Comparison of ENCODE assay signal across 23 cellular contexts in genomic region chr6:41194386-41194785, GRCh38. TPM values are rescaled to one million over a fixed set of nuclear protein-coding genes. Genes with fewer than 3 reads are reported as not detected.
DNase-seq lines count a peak whose midpoint lies in the region; ATAC-seq, FAIRE-seq and TF ChIP-seq lines count a peak whose summit lies in the region.
"Had no signal": no experiment of that assay in that cellular context is flagged by ENCODE, and none has a peak within 500 bp of the region (broad histone marks: within the 10 kb centered on the region; RNA-seq: fewer than 3 reads in every experiment).

No MANE protein-coding gene starts in this region.

- H3K9me3 Mint-ChIP-seq in activated CD8-positive, alpha-beta T cell treated with anti-CD3 and anti-CD28 coated beads, Interleukin-2, amount 10 ng/mL, durations not matched to agents 7 days and 5 days (ENCODE audit: insufficient read depth), result no peaks in the 10 kb centered on the region
- H3K9me3 Mint-ChIP-seq in activated CD8-positive, alpha-beta T cell treated with anti-CD3 and anti-CD28 coated beads for 36 hours, result peaks cover 9% of the 10 kb centered on the region
- H3K9me3 Mint-ChIP-seq in T-cell (peaks cover 0 to 2% (median 0%) of the 10 kb centered on the region in 3 donors), memory B cell (peaks cover 2% of the 10 kb centered on the region)
- no peaks in the 10 kb centered on the region for H3K9me3 Mint-ChIP-seq in stimulated activated effector memory CD8-positive, alpha-beta T cell treated with anti-CD3 and anti-CD28 coated beads, Interleukin-12 subunit alpha, Interleukin-12 subunit beta, amount 100 ng/mL, for 72 hours

- CTCF ChIA-PET in activated CD8-positive, alpha-beta T cell treated with anti-CD3 and anti-CD28 coated beads, Interleukin-2, amount 10 ng/mL, durations not matched to agents 7 days and 5 days (lab: Charles Lee), result no interaction called here
- CTCF ChIA-PET in activated CD8-positive, alpha-beta T cell treated with anti-CD3 and anti-CD28 coated beads for 36 hours (lab: Charles Lee), result no interaction called here
- CTCF ChIA-PET in T-cell (lab: Charles Lee), result no interaction called here

- H3K27me3 Mint-ChIP-seq in activated CD8-positive, alpha-beta T cell treated with anti-CD3 and anti-CD28 coated beads, Interleukin-2, amount 10 ng/mL, durations not matched to agents 7 days and 5 days (ENCODE audit: low read depth), result no peaks in the 10 kb centered on the region
- H3K27me3 Mint-ChIP-seq in activated CD8-positive, alpha-beta T cell treated with anti-CD3 and anti-CD28 coated beads for 36 hours, result no peaks in the 10 kb centered on the region
- H3K27me3 Mint-ChIP-seq in T-cell, result no peaks in the 10 kb centered on the region
- H3K27me3 Mint-ChIP-seq in memory B cell, result no peaks in the 10 kb centered on the region

- no peak for TF ChIP-seq POLR2A in GM12892 (IDR thresholded peaks at IDR 0.05; ENCODE audit: low read depth, low read length)

- peak overlapping the region; percentile 30 for H3K27ac Mint-ChIP-seq in activated CD8-positive, alpha-beta T cell treated with anti-CD3 and anti-CD28 coated beads, Interleukin-2, amount 10 ng/mL, durations not matched to agents 7 days and 5 days
- H3K27ac Mint-ChIP-seq in activated CD8-positive, alpha-beta T cell treated with anti-CD3 and anti-CD28 coated beads for 36 hours, result no peak overlapping the region
- H3K27ac Mint-ChIP-seq in T-cell, result peak overlapping the region; percentile 45 to 52
- peak overlapping the region; percentile 45 for H3K27ac Mint-ChIP-seq in memory B cell
- H3K27ac Mint-ChIP-seq in stimulated activated effector memory CD8-positive, alpha-beta T cell treated with anti-CD3 and anti-CD28 coated beads, Interleukin-12 subunit alpha, Interleukin-12 subunit beta, amount 100 ng/mL, for 72 hours, result peak overlapping the region; percentile 23
- H3K27ac Mint-ChIP-seq: CD8-positive, alpha-beta T cell had no signal

- peaks cover 54% of the 10 kb centered on the region for H3K4me1 Mint-ChIP-seq in activated CD8-positive, alpha-beta T cell treated with anti-CD3 and anti-CD28 coated beads, Interleukin-2, amount 10 ng/mL, durations not matched to agents 7 days and 5 days (ENCODE audit: low read depth)
- H3K4me1 Mint-ChIP-seq in activated CD8-positive, alpha-beta T cell treated with anti-CD3 and anti-CD28 coated beads for 36 hours (ENCODE audit: low read depth), result peaks cover 23% of the 10 kb centered on the region
- H3K4me1 Mint-ChIP-seq in T-cell (peaks cover 44 to 75% (median 75%) of the 10 kb centered on the region in 3 donors), memory B cell (peaks cover 36% of the 10 kb centered on the region)
- H3K4me1 Mint-ChIP-seq in stimulated activated effector memory CD8-positive, alpha-beta T cell treated with anti-CD3 and anti-CD28 coated beads, Interleukin-12 subunit alpha, Interleukin-12 subunit beta, amount 100 ng/mL, for 72 hours, result peaks cover 37% of the 10 kb centered on the region

- POLR2A ChIA-PET in activated CD8-positive, alpha-beta T cell treated with anti-CD3 and anti-CD28 coated beads, Interleukin-2, amount 10 ng/mL, durations not matched to agents 7 days and 5 days (lab: Charles Lee), result no interaction called here
- POLR2A ChIA-PET in activated CD8-positive, alpha-beta T cell treated with anti-CD3 and anti-CD28 coated beads for 36 hours (lab: Charles Lee), result no interaction called here
- POLR2A ChIA-PET in T-cell (lab: Charles Lee), result no interaction called here

- no peak overlapping the region for H3K4me3 Mint-ChIP-seq in activated CD8-positive, alpha-beta T cell treated with anti-CD3 and anti-CD28 coated beads, Interleukin-2, amount 10 ng/mL, durations not matched to agents 7 days and 5 days
- H3K4me3 Mint-ChIP-seq in activated CD8-positive, alpha-beta T cell treated with anti-CD3 and anti-CD28 coated beads for 36 hours, result no peak overlapping the region
- H3K4me3 Mint-ChIP-seq in T-cell (no peak overlapping the region), memory B cell (no peak overlapping the region)
- no peak overlapping the region for H3K4me3 Mint-ChIP-seq in stimulated activated effector memory CD8-positive, alpha-beta T cell treated with anti-CD3 and anti-CD28 coated beads, Interleukin-12 subunit alpha, Interleukin-12 subunit beta, amount 100 ng/mL, for 72 hours
- H3K4me3 Mint-ChIP-seq: CD8-positive, alpha-beta T cell had no signal

- DNase-seq in activated CD8-positive, alpha-beta T cell treated with anti-CD3 and anti-CD28 coated beads, Interleukin-2, amount 10 ng/mL, durations not matched to agents 7 days and 5 days, result no peak
- no peak for DNase-seq in activated CD8-positive, alpha-beta T cell treated with anti-CD3 and anti-CD28 coated beads for 36 hours
- DNase-seq in T-cell (no peak), memory B cell (ENCODE audit: low spot score in 2 of 2) (no peak), Kasumi-1 (lab: John Stamatoyannopoulos, UW) (no peak), GM12892 (ENCODE audit: insufficient read length) (no peak)
- no peak for DNase-seq in stimulated activated effector memory CD8-positive, alpha-beta T cell treated with anti-CD3 and anti-CD28 coated beads, Interleukin-12 subunit alpha, Interleukin-12 subunit beta, amount 100 ng/mL, for 72 hours (ENCODE audit: low spot score in 2 of 2)
- no peak for DNase-seq in activated CD8-positive, alpha-beta memory T cell treated with anti-CD3 and anti-CD28 coated beads, Interleukin-2, amount 50 U/mL, for 4 hours
- DNase-seq: CD8-positive, alpha-beta T cell; IMR-90; NCI-H1105 treated with DMSO at 0.1 percent for 48 hours; NCI-H2029 treated with DMSO at 0.1 percent for 48 hours; NCI-H226; NCI-H510A treated with DMSO at 0.1 percent for 48 hours; NCI-H774; NK-92 treated with Interleukin-12 subunit alpha and Interleukin-12 subunit beta, amount 100 ng/mL, for 24 hours; SHP77 treated with DMSO at 0.1 percent for 48 hours had no signal

- FAIRE-seq in GM12892 (lab: Jason Lieb, UNC), result no peak
- FAIRE-seq: G401.6, GM18507, HTR-8/SVneo had no signal

- intact Hi-C loops in activated CD8-positive, alpha-beta T cell treated with anti-CD3 and anti-CD28 coated beads for 36 hours (cut with micrococcal nuclease), result no loop called here

- no peak for TF ChIP-seq CTCF in activated CD8-positive, alpha-beta T cell treated with anti-CD3 and anti-CD28 coated beads for 36 hours (IDR thresholded peaks at IDR 0.05)

- peaks cover 82% of the 10 kb centered on the region for H3K36me3 Mint-ChIP-seq in activated CD8-positive, alpha-beta T cell treated with anti-CD3 and anti-CD28 coated beads, Interleukin-2, amount 10 ng/mL, durations not matched to agents 7 days and 5 days (ENCODE audit: low read depth)
- H3K36me3 Mint-ChIP-seq in activated CD8-positive, alpha-beta T cell treated with anti-CD3 and anti-CD28 coated beads for 36 hours (ENCODE audit: low read depth), result peaks cover 10% of the 10 kb centered on the region
- H3K36me3 Mint-ChIP-seq in T-cell, result peaks cover 21% of the 10 kb centered on the region
- H3K36me3 Mint-ChIP-seq in memory B cell, result peaks cover 49% of the 10 kb centered on the region
- H3K36me3 Mint-ChIP-seq in stimulated activated effector memory CD8-positive, alpha-beta T cell treated with anti-CD3 and anti-CD28 coated beads, Interleukin-12 subunit alpha, Interleukin-12 subunit beta, amount 100 ng/mL, for 72 hours, result no peaks in the 10 kb centered on the region

- ATAC-seq in activated CD8-positive, alpha-beta T cell treated with anti-CD3 and anti-CD28 coated beads, Interleukin-2, amount 10 ng/mL, durations not matched to agents 7 days and 5 days, result no peak
- ATAC-seq in activated CD8-positive, alpha-beta T cell treated with anti-CD3 and anti-CD28 coated beads for 36 hours, result no peak
- ATAC-seq in T-cell (replicated peaks in 1 of 4), result no peak
- ATAC-seq in memory B cell (ENCODE audit: low read depth), result no peak
- ATAC-seq in stimulated activated effector memory CD8-positive, alpha-beta T cell treated with anti-CD3 and anti-CD28 coated beads, Interleukin-12 subunit alpha, Interleukin-12 subunit beta, amount 100 ng/mL, for 72 hours, result no peak
- ATAC-seq: CD8-positive, alpha-beta T cell had no signal

RNA-seq across cellular contexts. Expression of gene TREML2, which starts 6.6 kb away (rescaled TPM):
- total RNA-seq in activated CD8-positive, alpha-beta T cell treated with anti-CD3 and anti-CD28 coated beads, Interleukin-2, amount 10 ng/mL, durations not matched to agents 7 days and 5 days, result 10 to 100 TPM; 23.5 to 24.9 TPM
- 1 to 10 TPM; 6.9 to 8.2 TPM for total RNA-seq in activated CD8-positive, alpha-beta T cell treated with anti-CD3 and anti-CD28 coated beads for 36 hours
- total RNA-seq in T-cell, result 1 to 10 TPM; 1.2 to 5.8 (median 3.7) TPM
- 4.6 TPM for polyA plus RNA-seq in GM12892 (2012; ENCODE audit: missing spikeins)
- total RNA-seq: A172, IMR-90 had no signal
- polyA plus RNA-seq: AG04450, IMR-90 had no signal

RNA-seq across cellular contexts. Expression of gene TREM2, which starts 31.5 kb away (rescaled TPM):
- total RNA-seq in activated CD8-positive, alpha-beta T cell treated with anti-CD3 and anti-CD28 coated beads, Interleukin-2, amount 10 ng/mL, durations not matched to agents 7 days and 5 days, result not detected
- total RNA-seq in activated CD8-positive, alpha-beta T cell treated with anti-CD3 and anti-CD28 coated beads for 36 hours, result not detected
- total RNA-seq in T-cell, result under 1 TPM in 2 of 5 donors, not detected in 3; 0.23 to 0.25 TPM
- not detected for polyA plus RNA-seq in GM12892 (2012; ENCODE audit: missing spikeins)
- total RNA-seq: A172; CD8-positive, alpha-beta T cell; H4; IMR-90 had no signal
- polyA plus RNA-seq: IMR-90 had no signal

RNA-seq across cellular contexts. Expression of gene TREML4, which starts 33.8 kb away (rescaled TPM):
- not detected for total RNA-seq in activated CD8-positive, alpha-beta T cell treated with anti-CD3 and anti-CD28 coated beads, Interleukin-2, amount 10 ng/mL, durations not matched to agents 7 days and 5 days
- not detected for total RNA-seq in activated CD8-positive, alpha-beta T cell treated with anti-CD3 and anti-CD28 coated beads for 36 hours
- not detected for total RNA-seq in T-cell
- polyA plus RNA-seq in GM12892 (2012; ENCODE audit: missing spikeins), result not detected
- total RNA-seq: A172; CD8-positive, alpha-beta T cell; IMR-90 had no signal
- polyA plus RNA-seq: AG04450, IMR-90 had no signal

RNA-seq across cellular contexts. Expression of gene TREML1, which starts 40.2 kb away (rescaled TPM):
- not detected for total RNA-seq in activated CD8-positive, alpha-beta T cell treated with anti-CD3 and anti-CD28 coated beads, Interleukin-2, amount 10 ng/mL, durations not matched to agents 7 days and 5 days
- total RNA-seq in activated CD8-positive, alpha-beta T cell treated with anti-CD3 and anti-CD28 coated beads for 36 hours, result not detected
- 1 to 10 TPM in 1 of 5 donors, not detected in 4; 1.5 TPM for total RNA-seq in T-cell
- not detected for polyA plus RNA-seq in GM12892 (2012; ENCODE audit: missing spikeins)
- total RNA-seq: A172; CD8-positive, alpha-beta T cell; H4; IMR-90 had no signal
- polyA plus RNA-seq: AG04450, IMR-90 had no signal
